13 cellular contexts compared by ENCODE assay signal in the genomic region with DNA sequence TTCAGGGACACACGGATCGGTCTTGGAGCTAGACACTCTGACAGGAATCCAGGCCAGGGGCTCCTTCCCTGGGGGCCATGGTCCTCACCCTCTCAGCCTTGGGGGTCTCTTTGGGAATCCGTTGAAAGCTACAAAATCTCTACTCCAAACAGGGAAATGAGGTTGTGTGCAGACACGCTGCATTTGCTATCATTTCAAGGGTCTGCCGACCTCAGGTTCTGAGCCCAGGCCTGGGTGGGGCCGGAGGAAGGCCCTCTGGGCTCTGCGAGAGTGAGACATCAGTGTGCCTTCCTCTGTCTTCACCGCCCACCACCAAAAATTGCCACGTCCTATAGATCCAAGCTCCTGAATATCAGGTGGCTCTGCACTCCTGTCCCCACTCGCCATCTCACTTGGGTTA.
DNase-seq lines count a peak whose midpoint lies in the region; ATAC-seq and TF ChIP-seq lines count a peak whose summit lies in the region.
"Had no signal": no experiment of that assay in that cellular context is flagged by ENCODE, and none has a peak within 500 bp of the region (broad histone marks: within the 10 kb centered on the region; RNA-seq: fewer than 3 reads in every experiment).

No MANE protein-coding gene starts in this region.

- H3K27ac ChIP-seq in PC-9 (peak overlapping the region; percentile 85), colonic mucosa (no peak overlapping the region), neuronal stem cell (replicated peaks; ENCODE audit: low read length) (no peak overlapping the region), gastroesophageal sphincter (no peak overlapping the region)
- H3K27ac ChIP-seq: GM23248 had no signal

- no peaks in the 10 kb centered on the region for H3K79me1 ChIP-seq in neuronal stem cell (ENCODE audit: low read depth, low read length)

- WGBS in neuronal stem cell (ENCODE audit: extremely low coverage in 2 of 2, insufficient read length in 2 of 2, insufficient replicate concordance in 1 of 2), 2 donors = no CpG with 5 or more reads among the region's 10 CpGs
- 78 to 79% methylated on average over 5 to 6 of the region's 10 CpGs for WGBS in gastroesophageal sphincter (ENCODE audit: low coverage in 1 of 2), 2 donors

- H3K23ac ChIP-seq in neuronal stem cell (ENCODE audit: low read depth, low read length, poor library complexity) = no peak overlapping the region

- peaks cover 73% of the 10 kb centered on the region for H3F3A ChIP-seq in PC-9 (ENCODE audit: insufficient read depth, low read depth)

- no peak overlapping the region for H3K4ac ChIP-seq in neuronal stem cell (ENCODE audit: low read length)

- H4K8ac ChIP-seq in neuronal stem cell (ENCODE audit: low read depth, low read length) = no peak overlapping the region

- H3K4me1 ChIP-seq in PC-9 (replicated peaks; ENCODE audit: insufficient read depth) (peaks cover 68% of the 10 kb centered on the region), colonic mucosa (peaks cover 11% of the 10 kb centered on the region), neuronal stem cell (ENCODE audit: control insufficient read depth in 2 of 2, insufficient read depth in 1 of 2, low read depth in 1 of 2, low read length in 2 of 2) (peaks cover 8 to 11% of the 10 kb centered on the region in 2 donors), gastroesophageal sphincter (peaks cover 0 to 10% (median 0%) of the 10 kb centered on the region in 3 donors)

- no peak for DNase-seq in PC-9
- no peak for DNase-seq in colonic mucosa
- no peak for DNase-seq in neuronal stem cell (ENCODE audit: low spot score)
- DNase-seq in stimulated activated naive B cell treated with anti-CD40 and anti-IgM and Interleukin-4, amounts not matched to agents 10 μg/mL and 1 μg/mL and 100 μg/mL, for 72 hours = no peak
- DNase-seq in RPMI8226 = no peak
- no peak for DNase-seq in AG08395 (ENCODE audit: low spot score)
- DNase-seq: Caco-2, GM23248 had no signal

- TF ChIP-seq CTCF in PC-9 (conservative IDR thresholded peaks at IDR 0.05) = no peak
- no peak for TF ChIP-seq CTCF in colonic mucosa (IDR thresholded peaks at IDR 0.05)
- TF ChIP-seq CTCF in gastroesophageal sphincter (IDR thresholded peaks at IDR 0.05) = no peak

- H3K36me3 ChIP-seq in PC-9 (ENCODE audit: low read depth) = peaks cover 10% of the 10 kb centered on the region; the same call in 1 of the 2 replicates
- no peaks in the 10 kb centered on the region for H3K36me3 ChIP-seq in colonic mucosa
- no peaks in the 10 kb centered on the region for H3K36me3 ChIP-seq in neuronal stem cell (replicated peaks in 1 of 2; ENCODE audit: control insufficient read depth in 2 of 2, insufficient read depth in 2 of 2, low read length in 2 of 2)
- no peaks in the 10 kb centered on the region for H3K36me3 ChIP-seq in gastroesophageal sphincter
- H3K36me3 ChIP-seq: BE2C had no signal

- no peak overlapping the region for H4K91ac ChIP-seq in neuronal stem cell (ENCODE audit: low read depth, low read length, poor library complexity)

- H3K27ac Mint-ChIP-seq in stimulated activated naive B cell treated with anti-CD40 and anti-IgM and Interleukin-4, amounts not matched to agents 10 μg/mL and 1 μg/mL and 100 μg/mL, for 72 hours = peak overlapping the region; percentile 47
- H3K27ac Mint-ChIP-seq: CD8-positive, alpha-beta memory T cell had no signal

- no peak overlapping the region for H3K4me3 Mint-ChIP-seq in stimulated activated naive B cell treated with anti-CD40 and anti-IgM and Interleukin-4, amounts not matched to agents 10 μg/mL and 1 μg/mL and 100 μg/mL, for 72 hours
- H3K4me3 Mint-ChIP-seq: CD8-positive, alpha-beta memory T cell had no signal

- peaks cover 17% of the 10 kb centered on the region for H3K9me3 ChIP-seq in PC-9 (ENCODE audit: insufficient read depth, low read depth)
- no peaks in the 10 kb centered on the region for H3K9me3 ChIP-seq in colonic mucosa
- H3K9me3 ChIP-seq in neuronal stem cell (replicated peaks in 1 of 2; ENCODE audit: control insufficient read depth in 2 of 2, insufficient read depth in 1 of 2, low read depth in 1 of 2, low read length in 2 of 2) = peaks cover 0 to 3% of the 10 kb centered on the region in 2 donors
- H3K9me3 ChIP-seq in gastroesophageal sphincter = no peaks in the 10 kb centered on the region
- H3K9me3 ChIP-seq: BE2C, Caco-2 had no signal

- TF ChIP-seq POLR2A in gastroesophageal sphincter (IDR thresholded peaks at IDR 0.05) = no peak

- no peaks in the 10 kb centered on the region for H3K79me2 ChIP-seq in PC-9 (ENCODE audit: low read depth)

- peak overlapping the region; percentile 19 for H3K18ac ChIP-seq in neuronal stem cell (ENCODE audit: low read length)

- H3K27me3 Mint-ChIP-seq in stimulated activated naive B cell treated with anti-CD40 and anti-IgM and Interleukin-4, amounts not matched to agents 10 μg/mL and 1 μg/mL and 100 μg/mL, for 72 hours = peaks cover 48 to 83% of the 10 kb centered on the region in 2 donors

- no peak for ATAC-seq in stimulated activated naive B cell treated with anti-CD40 and anti-IgM and Interleukin-4, amounts not matched to agents 10 μg/mL and 1 μg/mL and 100 μg/mL, for 72 hours (replicated peaks)
- ATAC-seq in GM21423 (IDR thresholded peaks at IDR 0.05; ENCODE audit: unreplicated experiment) = no peak
- ATAC-seq in gastroesophageal sphincter = no peak
- ATAC-seq: HCT116 had no signal

- H3K4me1 Mint-ChIP-seq in stimulated activated naive B cell treated with anti-CD40 and anti-IgM and Interleukin-4, amounts not matched to agents 10 μg/mL and 1 μg/mL and 100 μg/mL, for 72 hours = peaks cover 0 to 2% of the 10 kb centered on the region in 2 donors

- no peaks in the 10 kb centered on the region for H3K9me3 Mint-ChIP-seq in stimulated activated naive B cell treated with anti-CD40 and anti-IgM and Interleukin-4, amounts not matched to agents 10 μg/mL and 1 μg/mL and 100 μg/mL, for 72 hours
- H3K9me3 Mint-ChIP-seq: CD8-positive, alpha-beta memory T cell had no signal

- H3K27me3 ChIP-seq in PC-9 (ENCODE audit: insufficient read depth, low read depth) = no peaks in the 10 kb centered on the region
- H3K27me3 ChIP-seq in colonic mucosa = no peaks in the 10 kb centered on the region
- H3K27me3 ChIP-seq in neuronal stem cell (ENCODE audit: control insufficient read depth in 3 of 3, insufficient read depth in 3 of 3, low read depth in 1 of 3, low read length in 3 of 3) = peaks cover 0 to 39% (median 8%) of the 10 kb centered on the region in 3 experiments
- H3K27me3 ChIP-seq in gastroesophageal sphincter = peaks cover 75% of the 10 kb centered on the region
- H3K27me3 ChIP-seq: BE2C had no signal

- peak overlapping the region; percentile 38 for H2BK15ac ChIP-seq in neuronal stem cell (ENCODE audit: low read length)

- no peak overlapping the region for H2BK120ac ChIP-seq in neuronal stem cell (ENCODE audit: low read depth, low read length)

- H3K14ac ChIP-seq in neuronal stem cell (ENCODE audit: low read length) = no peak overlapping the region

- BruUV-seq in PC-9 (replicated peaks; lab: Mats Ljungman, UMichigan) = no TSS peak

- H2BK5ac ChIP-seq in neuronal stem cell (ENCODE audit: low read length) = no peak overlapping the region

- H2BK12ac ChIP-seq in neuronal stem cell (ENCODE audit: low read length) = no peak overlapping the region

- H3K9me2 ChIP-seq in PC-9 (ENCODE audit: insufficient read depth) = no peaks in the 10 kb centered on the region

- H2AFZ ChIP-seq in PC-9 (no peak overlapping the region), neuronal stem cell (ENCODE audit: low read length) (no peak overlapping the region)
- H2AFZ ChIP-seq: GM23248 had no signal

- H3K4me2 ChIP-seq in PC-9 = peak overlapping the region; percentile 63
- no peak overlapping the region for H3K4me2 ChIP-seq in neuronal stem cell (ENCODE audit: insufficient read depth, low read length, poor library complexity, severe bottlenecking)

- intact Hi-C loops in PC-9 (cut with micrococcal nuclease; ENCODE audit: unreplicated experiment) (no loop called here), colonic mucosa (cut with DNase I) (no loop called here)

- no peaks in the 10 kb centered on the region for H4K20me1 ChIP-seq in PC-9 (ENCODE audit: insufficient read depth)

- H3K4me3 ChIP-seq in PC-9 (no peak overlapping the region), colonic mucosa (no peak overlapping the region), neuronal stem cell (ENCODE audit: low read length in 2 of 2) (no peak overlapping the region), gastroesophageal sphincter (no peak overlapping the region)
- H3K4me3 ChIP-seq: GM23248 had no signal

- peak overlapping the region; percentile 66 for H2AK5ac ChIP-seq in neuronal stem cell (ENCODE audit: low read depth, low read length)

- no peak for TF ChIP-seq EP300 in gastroesophageal sphincter (IDR thresholded peaks at IDR 0.05)

- CTCF ChIA-PET in PC-9 (lab: Charles Lee) = interaction anchor here (0.6 kb wide), 1 partner anchor 17 kb away, joined by 3 read pairs; no protein-coding TSS in a partner anchor

- POLR2A ChIA-PET in PC-9 (lab: Charles Lee; ENCODE audit: unreplicated experiment) = interaction anchor here (0.7 kb wide), 1 partner anchor 453 kb away, joined by 3 read pairs; no protein-coding TSS in a partner anchor

- H3K9ac ChIP-seq in colonic mucosa (ENCODE audit: low read depth in 2 of 2, low read length in 2 of 2) = peak overlapping the region; percentile 30 to 68
- peak overlapping the region; percentile 3 for H3K9ac ChIP-seq in neuronal stem cell (ENCODE audit: low read depth, low read length, poor library complexity)
- H3K9ac ChIP-seq: GM23248 had no signal

- no peaks in the 10 kb centered on the region for H3K36me3 Mint-ChIP-seq in stimulated activated naive B cell treated with anti-CD40 and anti-IgM and Interleukin-4, amounts not matched to agents 10 μg/mL and 1 μg/mL and 100 μg/mL, for 72 hours
- H3K36me3 Mint-ChIP-seq: CD8-positive, alpha-beta memory T cell had no signal
